Comparison of ENCODE assay signal across 24 cellular contexts in the genomic region with DNA sequence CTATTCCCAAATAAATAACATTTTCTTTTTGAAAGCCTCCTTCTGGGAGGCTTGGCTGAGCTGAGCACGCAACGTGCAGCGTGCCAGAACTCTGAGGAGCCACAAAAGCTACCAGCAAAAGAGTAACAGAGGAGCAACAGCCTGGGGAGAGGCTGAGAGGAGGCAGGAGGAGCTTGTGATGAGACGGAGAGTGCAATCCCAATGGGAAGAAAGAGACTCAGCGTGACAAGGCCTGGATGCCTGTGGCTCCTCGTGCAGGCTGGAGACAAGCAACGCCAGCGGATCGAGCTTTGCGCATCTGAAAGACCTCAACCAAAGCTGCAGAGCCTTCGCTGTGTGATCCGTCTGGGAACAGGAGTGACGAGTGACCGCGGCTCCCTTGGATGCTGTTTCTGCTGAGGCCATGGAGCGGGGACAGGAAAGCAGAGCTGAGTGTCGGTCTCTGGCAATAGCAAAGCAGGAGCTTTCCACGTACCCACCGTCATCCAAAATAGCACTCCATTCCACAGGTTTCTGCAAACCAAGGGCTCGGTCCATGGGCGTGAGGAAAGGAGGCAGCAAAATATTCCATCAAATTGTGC.
"Had no signal": no experiment of that assay in that cellular context is flagged by ENCODE, and none has a peak within 500 bp of the region (broad histone marks: within the 10 kb centered on the region; RNA-seq: fewer than 3 reads in every experiment).

No MANE protein-coding gene starts in this region.

- DNase-seq: activated CD4-positive, alpha-beta T cell treated with anti-CD3 and anti-CD28 coated beads for 4 hours; activated CD4-positive, alpha-beta T cell treated with anti-CD3 and anti-CD28 coated beads, Interleukin-2, amount 50 U/mL, for 4 hours; activated CD4-positive, CD25-positive, alpha-beta regulatory T cell; activated CD8-positive, alpha-beta memory T cell treated with anti-CD3 and anti-CD28 coated beads for 24 hours; activated gamma-delta T cell; activated naive CD4-positive, alpha-beta T cell treated with anti-CD3 and anti-CD28 coated beads, Interleukin-2, amount 50 U/mL, for 16 hours; cerebellar nuclear complex; dorsolateral prefrontal cortex; effector memory CD8-positive, alpha-beta T cell; erythroblast; left lung; lower lobe of right lung; mesendoderm; natural killer cell; ovary; right cardiac atrium; spleen; stimulated activated naive CD4-positive, alpha-beta T cell; transverse colon had no signal

- ATAC-seq: effector memory CD8-positive, alpha-beta T cell; gastroesophageal sphincter; left lung; lower lobe of right lung; natural killer cell; right cardiac atrium had no signal

- H3K4me3 Mint-ChIP-seq: activated T-helper 1 cell treated with anti-CD3 and anti-CD28 coated beads, Interleukin-12 subunit alpha, Interleukin-12 subunit beta, Interleukin-2, Interleukin-4 antibody, amounts not matched to agents 30 ng/mL and 10 ng/mL and 1 ng/mL, durations not matched to agents 14 hours and 24 hours and 36 hours; effector memory CD8-positive, alpha-beta T cell; natural killer cell had no signal

- H3K4me1 Mint-ChIP-seq: natural killer cell had no signal

- H3K27ac Mint-ChIP-seq: activated T-helper 1 cell treated with anti-CD3 and anti-CD28 coated beads, Interleukin-12 subunit alpha, Interleukin-12 subunit beta, Interleukin-2, Interleukin-4 antibody, amounts not matched to agents 30 ng/mL and 10 ng/mL and 1 ng/mL, durations not matched to agents 14 hours and 24 hours and 36 hours; effector memory CD8-positive, alpha-beta T cell; natural killer cell had no signal

- H3K9me3 Mint-ChIP-seq: activated T-helper 1 cell treated with anti-CD3 and anti-CD28 coated beads, Interleukin-12 subunit alpha, Interleukin-12 subunit beta, Interleukin-2, Interleukin-4 antibody, amounts not matched to agents 30 ng/mL and 10 ng/mL and 1 ng/mL, durations not matched to agents 14 hours and 24 hours and 36 hours; effector memory CD8-positive, alpha-beta T cell; natural killer cell had no signal

- H3K36me3 Mint-ChIP-seq: natural killer cell had no signal

- H3K36me3 ChIP-seq: gastroesophageal sphincter, left lung, lower lobe of right lung, neutrophil, ovary, prostate gland, spleen, transverse colon had no signal

- H3K9me3 ChIP-seq: gastroesophageal sphincter, left lung, lower lobe of right lung, neutrophil, ovary, prostate gland, spleen, transverse colon had no signal

- H3K27ac ChIP-seq: coronary artery, dorsolateral prefrontal cortex, gastroesophageal sphincter, left lung, lower lobe of right lung, neutrophil, ovary, prostate gland, spleen, transverse colon had no signal

- H3K4me1 ChIP-seq: gastroesophageal sphincter, left lung, lower lobe of right lung, prostate gland, spleen, transverse colon had no signal

- H3K4me3 ChIP-seq: coronary artery, gastroesophageal sphincter, left lung, lower lobe of right lung, ovary, prostate gland, spleen, transverse colon had no signal

- H3K27me3 ChIP-seq: dorsolateral prefrontal cortex, left lung, neutrophil, ovary, transverse colon had no signal
